Comparison of ENCODE assay signal across 8 cellular contexts in genomic region chr13:97221989-97222700, GRCh38. TPM values are rescaled to one million over a fixed set of nuclear protein-coding genes. Genes with fewer than 3 reads are reported as not detected.
DNase-seq lines count a peak whose midpoint lies in the region; TF ChIP-seq lines count a peak whose summit lies in the region.

TSS of gene MBNL2 (plus strand) at chr13:97222333. CDS start at chr13:97276236, 53,903 bp downstream.

- H3K9me3 ChIP-seq in ES-I3 (ENCODE audit: control insufficient read depth, insufficient read depth, low read length): no peaks in the 10 kb centered on the region
- no peaks in the 10 kb centered on the region for H3K9me3 ChIP-seq in MM.1S (replicated peaks; ENCODE audit: insufficient read depth, low read length)
- no peaks in the 10 kb centered on the region for H3K9me3 ChIP-seq in SJCRH30 (replicated peaks)
- no peaks in the 10 kb centered on the region for H3K9me3 ChIP-seq in neuronal stem cell (replicated peaks in 1 of 2; ENCODE audit: control insufficient read depth in 2 of 2, insufficient read depth in 1 of 2, low read depth in 1 of 2, low read length in 2 of 2)
- H3K9me3 ChIP-seq in subcutaneous abdominal adipose tissue (ENCODE audit: control insufficient read depth in 5 of 5, low read length in 5 of 5): no peaks in the 10 kb centered on the region

- H3K23ac ChIP-seq in neuronal stem cell (ENCODE audit: low read depth, low read length, poor library complexity): no peak within 1 kb of the TSS

- H2BK15ac ChIP-seq in neuronal stem cell (ENCODE audit: low read length): no peak within 1 kb of the TSS

- H3K4me2 ChIP-seq in MM.1S (ENCODE audit: low read depth, low read length) (peak within 1 kb of the TSS; percentile 94), neuronal stem cell (ENCODE audit: insufficient read depth, low read length, poor library complexity, severe bottlenecking) (peak within 1 kb of the TSS; percentile 61)

- no peak within 1 kb of the TSS for H2BK5ac ChIP-seq in neuronal stem cell (ENCODE audit: low read length)

- H2AFZ ChIP-seq in MM.1S (ENCODE audit: low read length): peak within 1 kb of the TSS; percentile 41
- H2AFZ ChIP-seq in neuronal stem cell (ENCODE audit: low read length): peak within 1 kb of the TSS; percentile 84

- no peak within 1 kb of the TSS for H2BK120ac ChIP-seq in neuronal stem cell (ENCODE audit: low read depth, low read length)

- H3K4ac ChIP-seq in neuronal stem cell (ENCODE audit: low read length): no peak within 1 kb of the TSS

- no peak within 1 kb of the TSS for H3K14ac ChIP-seq in neuronal stem cell (ENCODE audit: low read length)

- peaks cover 50% of the 10 kb centered on the region for H3K79me2 ChIP-seq in MM.1S (ENCODE audit: low read length)

- H4K20me1 ChIP-seq in MM.1S (ENCODE audit: insufficient read depth, low read length): no peaks in the 10 kb centered on the region

- no peak within 1 kb of the TSS for H2BK12ac ChIP-seq in neuronal stem cell (ENCODE audit: low read length)

- H3K27ac ChIP-seq in MM.1S (ENCODE audit: low read length): peak within 1 kb of the TSS; percentile 93
- H3K27ac ChIP-seq in SJCRH30: peak within 1 kb of the TSS; percentile 85
- peak within 1 kb of the TSS; percentile 57 for H3K27ac ChIP-seq in neuronal stem cell (replicated peaks; ENCODE audit: low read length)
- H3K27ac ChIP-seq in subcutaneous abdominal adipose tissue (ENCODE audit: low read depth, low read length): peak within 1 kb of the TSS; percentile 98

- H3K9me2 ChIP-seq in MM.1S (replicated peaks; ENCODE audit: insufficient read depth, low read length): no peaks in the 10 kb centered on the region

- peak within 1 kb of the TSS; percentile 58 for H3K18ac ChIP-seq in neuronal stem cell (ENCODE audit: low read length)

- peaks cover 41% of the 10 kb centered on the region for H3F3A ChIP-seq in MM.1S (ENCODE audit: insufficient read depth, low read length)

- peak; percentile 96 for DNase-seq in HCEC 1CT
- DNase-seq in MM.1S: peak; percentile 90
- DNase-seq in SJCRH30: peak; percentile 89 to 91
- peak; percentile 87 for DNase-seq in activated naive CD4-positive, alpha-beta T cell treated with Interleukin-2 at 50 U/mL for 16 hours
- DNase-seq in foreskin melanocyte: peak; percentile 88
- DNase-seq in neuronal stem cell (ENCODE audit: low spot score): peak; percentile 78

- H3K4me3 ChIP-seq in MM.1S (ENCODE audit: low read length) (peak within 1 kb of the TSS; percentile 75), SJCRH30 (peak within 1 kb of the TSS; percentile 67), neuronal stem cell (ENCODE audit: low read length in 2 of 2) (peak within 1 kb of the TSS; percentile 57 to 81), subcutaneous abdominal adipose tissue (ENCODE audit: low read depth in 1 of 5, low read length in 5 of 5) (peak within 1 kb of the TSS; percentile 77 to 98 (median 86))

- H3K4me1 ChIP-seq in ES-I3 (ENCODE audit: insufficient read depth, low read length): peaks cover 20% of the 10 kb centered on the region
- H3K4me1 ChIP-seq in MM.1S (ENCODE audit: low read length): peaks cover 13% of the 10 kb centered on the region; the same call in 1 of the 2 replicates
- peaks cover 18% of the 10 kb centered on the region for H3K4me1 ChIP-seq in SJCRH30
- peaks cover 12 to 21% of the 10 kb centered on the region in 2 donors for H3K4me1 ChIP-seq in neuronal stem cell (ENCODE audit: control insufficient read depth in 2 of 2, insufficient read depth in 1 of 2, low read depth in 1 of 2, low read length in 2 of 2)
- H3K4me1 ChIP-seq in subcutaneous abdominal adipose tissue (ENCODE audit: control insufficient read depth in 5 of 5, insufficient read depth in 5 of 5, low read length in 5 of 5): peaks cover 2 to 37% (median 31%) of the 10 kb centered on the region in 5 donors

- no peaks in the 10 kb centered on the region for H3K27me3 ChIP-seq in MM.1S (replicated peaks; ENCODE audit: insufficient read depth, low read length)
- H3K27me3 ChIP-seq in SJCRH30: no peaks in the 10 kb centered on the region
- H3K27me3 ChIP-seq in neuronal stem cell (ENCODE audit: control insufficient read depth in 3 of 3, insufficient read depth in 3 of 3, low read depth in 1 of 3, low read length in 3 of 3): no peaks in the 10 kb centered on the region
- H3K27me3 ChIP-seq in subcutaneous abdominal adipose tissue (ENCODE audit: control insufficient read depth in 5 of 5, insufficient read depth in 4 of 5, low read length in 5 of 5): no peaks in the 10 kb centered on the region

- no peak within 1 kb of the TSS for H4K91ac ChIP-seq in neuronal stem cell (ENCODE audit: low read depth, low read length, poor library complexity)

- TF ChIP-seq CTCF in MM.1S (IDR thresholded peaks at IDR 0.05; ENCODE audit: low read length): no peak

- no peaks in the 10 kb centered on the region for H3K36me3 ChIP-seq in ES-I3 (ENCODE audit: insufficient read depth, low read length)
- no peaks in the 10 kb centered on the region for H3K36me3 ChIP-seq in MM.1S (replicated peaks; ENCODE audit: insufficient read depth, low read length)
- H3K36me3 ChIP-seq in SJCRH30: no peaks in the 10 kb centered on the region; the same call in 1 of the 2 replicates
- H3K36me3 ChIP-seq in neuronal stem cell (replicated peaks in 1 of 2; ENCODE audit: control insufficient read depth in 2 of 2, insufficient read depth in 2 of 2, low read length in 2 of 2): no peaks in the 10 kb centered on the region
- no peaks in the 10 kb centered on the region for H3K36me3 ChIP-seq in subcutaneous abdominal adipose tissue (ENCODE audit: control insufficient read depth in 5 of 5, insufficient read depth in 5 of 5, low read length in 5 of 5)

- peaks cover 8% of the 10 kb centered on the region for H3K79me1 ChIP-seq in neuronal stem cell (ENCODE audit: low read depth, low read length)

- no CpG with 5 or more reads among the region's 15 CpGs for WGBS in neuronal stem cell (ENCODE audit: extremely low coverage in 2 of 2, insufficient read length in 2 of 2, insufficient replicate concordance in 1 of 2), 2 donors

- no peak within 1 kb of the TSS for H4K8ac ChIP-seq in neuronal stem cell (ENCODE audit: low read depth, low read length)

- H3K9ac ChIP-seq in ES-I3 (ENCODE audit: low read depth, low read length) (peak within 1 kb of the TSS; percentile 66; the same call in 1 of the 2 replicates), MM.1S (ENCODE audit: low read length) (peak within 1 kb of the TSS; percentile 93), neuronal stem cell (ENCODE audit: low read depth, low read length, poor library complexity) (no peak within 1 kb of the TSS), subcutaneous abdominal adipose tissue (ENCODE audit: low read length in 5 of 5) (peak within 1 kb of the TSS; percentile 88 to 99 (median 95))

- no peak within 1 kb of the TSS for H2AK5ac ChIP-seq in neuronal stem cell (ENCODE audit: low read depth, low read length)

RNA-seq across cellular contexts. Expression of gene MBNL2, which starts in this region (rescaled TPM):
- total RNA-seq in SJCRH30 (2014; rRNA removed; shearing (Covaris generic)): 32.9 and 33.4 TPM in 2 replicates
- polyA plus RNA-seq in neuronal stem cell (2013, experiment 1 of 2): 19.1 TPM
- 22.7 TPM for polyA plus RNA-seq in neuronal stem cell (2013, experiment 2 of 2)

Comparison
In these comparisons a context has a peak if more than half of its experiments do, and no peak if none do; other contexts are left out.
1. Peak in every context shown above with its lines: DNase-seq, H3K4me3 ChIP-seq and H3K27ac ChIP-seq.